15 cellular contexts compared by ENCODE assay signal in genomic region chr6:72953901-72954494, GRCh38.
DNase-seq lines count a peak whose midpoint lies in the region; ATAC-seq and TF ChIP-seq lines count a peak whose summit lies in the region.
"Had no signal": no experiment of that assay in that cellular context is flagged by ENCODE, and none has a peak within 500 bp of the region (broad histone marks: within the 10 kb centered on the region; RNA-seq: fewer than 3 reads in every experiment).

No MANE protein-coding gene starts in this region.

- in situ Hi-C loops in mammary epithelial cell (cut with MboI; ENCODE audit: low sequenced_read_pairs in 2 of 2) = no loop called here

- no peaks in the 10 kb centered on the region for H3K36me3 Mint-ChIP-seq in chondrocyte (ENCODE audit: low read depth)

- TF ChIP-seq CTCF in KMS-11 (conservative IDR thresholded peaks at IDR 0.05; ENCODE audit: low read depth, low read length) (no peak), mammary epithelial cell (conservative IDR thresholded peaks at IDR 0.05 in 1 of 2, IDR thresholded peaks at IDR 0.05 in 1 of 2; ENCODE audit: extremely low read depth in 1 of 2, insufficient read depth in 1 of 2, low read depth in 1 of 2, low read length in 2 of 2) (no peak), lung (IDR thresholded peaks at IDR 0.05; ENCODE audit: control extremely low read depth, extremely low read depth) (no peak), chondrocyte (IDR thresholded peaks at IDR 0.05) (no peak)

- 14% methylated on average over 3 of the region's 3 CpGs for WGBS in mammary epithelial cell (ENCODE audit: low coverage, missing lambda C conversion rate)
- WGBS in lung, 2 donors = 46 to 73% methylated on average over 3 of the region's 3 CpGs

- H3K4me2 ChIP-seq in KMS-11 (peak overlapping the region; percentile 11; the same call in 1 of the 2 replicates), mammary epithelial cell (ENCODE audit: insufficient read depth, low read depth, low read length) (peak overlapping the region; percentile 52)

- H3K27ac Mint-ChIP-seq in chondrocyte (ENCODE audit: unreplicated experiment) = no peak overlapping the region
- H3K27ac Mint-ChIP-seq: activated B cell treated with CpG ODN at 0.5 μM for 24 hours, B cell had no signal

- H3K27me3 ChIP-seq in ACC112 (ENCODE audit: insufficient read depth, low read length) (no peaks in the 10 kb centered on the region), KMS-11 (ENCODE audit: insufficient read depth, low read depth) (no peaks in the 10 kb centered on the region), mammary epithelial cell (ENCODE audit: insufficient read depth, low read length) (no peaks in the 10 kb centered on the region), lung (ENCODE audit: control insufficient read depth, insufficient read depth) (no peaks in the 10 kb centered on the region)
- H3K27me3 ChIP-seq: adrenal gland, SJCRH30 had no signal

- H4K20me1 ChIP-seq in KMS-11 (ENCODE audit: insufficient read depth) (no peaks in the 10 kb centered on the region), mammary epithelial cell (ENCODE audit: insufficient read depth, low read length) (no peaks in the 10 kb centered on the region)

- H2AFZ ChIP-seq in ACC112 (ENCODE audit: low read length, unreplicated experiment) = peak overlapping the region; percentile 56
- H2AFZ ChIP-seq in KMS-11 (ENCODE audit: low read depth) = no peak overlapping the region
- H2AFZ ChIP-seq in mammary epithelial cell (ENCODE audit: low read depth, low read length) = peak overlapping the region; percentile 24

- no peak overlapping the region for H3K4me3 Mint-ChIP-seq in chondrocyte (ENCODE audit: unreplicated experiment)
- H3K4me3 Mint-ChIP-seq: activated B cell treated with CpG ODN at 0.5 μM for 24 hours, B cell had no signal

- H3K4me3 ChIP-seq in ACC112 (ENCODE audit: low read depth, low read length) (peak overlapping the region; percentile 47), KMS-11 (IDR thresholded peaks at IDR 0.05; ENCODE audit: insufficient read depth, low read depth, low read length) (no peak overlapping the region), mammary epithelial cell (replicated peaks in 1 of 3; ENCODE audit: insufficient read depth in 1 of 3, low read depth in 2 of 3, low read length in 3 of 3) (no peak overlapping the region), lung (no peak overlapping the region)
- H3K4me3 ChIP-seq: adrenal gland, SJCRH30 had no signal

- no peaks in the 10 kb centered on the region for H3K36me3 ChIP-seq in ACC112 (ENCODE audit: insufficient read depth, low read length)
- H3K36me3 ChIP-seq in KMS-11 (ENCODE audit: insufficient read depth) = no peaks in the 10 kb centered on the region
- no peaks in the 10 kb centered on the region for H3K36me3 ChIP-seq in mammary epithelial cell (ENCODE audit: insufficient read depth, low read length)
- no peaks in the 10 kb centered on the region for H3K36me3 ChIP-seq in lung (ENCODE audit: control insufficient read depth in 2 of 2, insufficient read depth in 2 of 2, low read length in 2 of 2)
- H3K36me3 ChIP-seq: adrenal gland, SJCRH30 had no signal

- no peaks in the 10 kb centered on the region for H3K9me3 ChIP-seq in mammary epithelial cell (replicated peaks; ENCODE audit: insufficient read depth, low read length)
- no peaks in the 10 kb centered on the region for H3K9me3 ChIP-seq in lung (ENCODE audit: control insufficient read depth in 2 of 2, insufficient read depth in 1 of 2, low read length in 1 of 2)
- H3K9me3 ChIP-seq: adrenal gland, SJCRH30 had no signal

- H3K27me3 Mint-ChIP-seq in chondrocyte (ENCODE audit: low read depth) = peaks cover 4% of the 10 kb centered on the region
- H3K27me3 Mint-ChIP-seq: activated B cell treated with CpG ODN at 0.5 μM for 24 hours, B cell had no signal

- peaks cover 19% of the 10 kb centered on the region for H3K4me1 Mint-ChIP-seq in chondrocyte (ENCODE audit: low read depth)

- H3K79me2 ChIP-seq in ACC112 (ENCODE audit: control insufficient read depth, insufficient read depth, low read length, unreplicated experiment) = no peaks in the 10 kb centered on the region
- H3K79me2 ChIP-seq in KMS-11 (ENCODE audit: insufficient read depth, low read depth) = no peaks in the 10 kb centered on the region
- no peaks in the 10 kb centered on the region for H3K79me2 ChIP-seq in mammary epithelial cell (ENCODE audit: insufficient read depth, low read length)

- intact Hi-C loops in mammary epithelial cell (cut with micrococcal nuclease) = no loop called here

- H3K9ac ChIP-seq in KMS-11 (no peak overlapping the region), mammary epithelial cell (ENCODE audit: insufficient read depth, low read length) (no peak overlapping the region)

- H3K9me3 Mint-ChIP-seq in chondrocyte (ENCODE audit: low read depth) = no peaks in the 10 kb centered on the region
- H3K9me3 Mint-ChIP-seq: activated B cell treated with CpG ODN at 0.5 μM for 24 hours had no signal

- H3K4me1 ChIP-seq in ACC112 (ENCODE audit: control insufficient read depth, insufficient read depth, low read length, unreplicated experiment) (peaks cover 56% of the 10 kb centered on the region), KMS-11 (ENCODE audit: low read depth, poor library complexity, severe bottlenecking) (peaks cover 16% of the 10 kb centered on the region), mammary epithelial cell (ENCODE audit: insufficient read depth, low read length) (peaks cover 29% of the 10 kb centered on the region), lung (ENCODE audit: control insufficient read depth in 2 of 2, insufficient read depth in 2 of 2, low read length in 2 of 2) (peaks cover 0 to 2% of the 10 kb centered on the region in 2 donors)
- H3K4me1 ChIP-seq: adrenal gland, SJCRH30 had no signal

- DNase-seq in mammary epithelial cell (peak; percentile 73), lung (ENCODE audit: low spot score) (no peak), NCI-H748 treated with DMSO at 0.1 percent for 48 hours (lab: John Stamatoyannopoulos, UW) (no peak), chondrocyte (ENCODE audit: low spot score) (no peak), GOT3 (lab: John Stamatoyannopoulos, UW) (no peak)
- DNase-seq: activated B cell treated with CpG ODN at 0.5 μM for 24 hours; adrenal gland; effector CD8-positive, alpha-beta T cell; NCI-H1436 treated with DMSO at 0.1 percent for 48 hours; NCI-H82; SJCRH30 had no signal

- ATAC-seq in lung (ENCODE audit: insufficient read depth, low FRiP score) (peak; percentile 38), HG03460 (IDR thresholded peaks at IDR 0.05; ENCODE audit: unreplicated experiment) (no peak)

- BruUV-seq in mammary epithelial cell (replicated peaks; lab: Mats Ljungman, UMichigan) = no TSS peak

- dilution Hi-C loops in mammary epithelial cell (cut with HindIII; ENCODE audit: low sequenced_read_pairs) = no loop called here

- CTCF ChIA-PET in mammary epithelial cell (lab: Charles Lee; ENCODE audit: low non-redundant PET) = no interaction called here

- H3K27ac ChIP-seq in ACC112 (ENCODE audit: low read depth, low read length) = peak overlapping the region; percentile 84
- peak overlapping the region; percentile 1; the same call in 1 of the 2 replicates for H3K27ac ChIP-seq in KMS-11
- peak overlapping the region; percentile 52 for H3K27ac ChIP-seq in mammary epithelial cell (ENCODE audit: insufficient read depth, low read depth, low read length)
- no peak overlapping the region for H3K27ac ChIP-seq in lung (ENCODE audit: low read depth in 1 of 2, low read length in 1 of 2)
- H3K27ac ChIP-seq: adrenal gland, SJCRH30 had no signal

Comparison
In these comparisons a context has a peak if more than half of its experiments do, and no peak if none do; other contexts are left out.
1. H3K27ac ChIP-seq: peak in ACC112 (single experiment), KMS-11 (single experiment) and mammary epithelial cell (single experiment); none in lung (0 of 2).